ENCODE assay signal across 18 cellular contexts in the genomic region with DNA sequence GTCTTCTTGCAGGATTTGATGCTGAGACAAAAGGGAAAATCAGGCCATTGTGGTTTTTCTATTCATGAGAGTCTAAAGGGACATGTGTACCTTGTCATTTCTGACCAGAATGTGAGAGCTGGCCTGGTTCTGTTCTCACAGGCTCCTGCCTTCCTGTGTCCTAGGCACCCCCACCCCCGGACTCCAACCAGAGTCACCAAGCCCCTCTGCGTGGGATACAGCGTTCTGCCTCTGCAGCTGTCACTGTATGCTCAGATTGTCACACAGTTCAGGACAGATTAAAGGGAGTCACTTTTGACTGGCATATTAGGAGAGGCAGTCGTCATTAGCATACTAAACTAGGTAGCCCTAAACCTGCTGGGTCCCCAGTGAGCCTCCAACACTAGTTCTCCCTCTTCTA.
"Had no signal": no experiment of that assay in that cellular context is flagged by ENCODE, and none has a peak within 500 bp of the region (broad histone marks: within the 10 kb centered on the region; RNA-seq: fewer than 3 reads in every experiment).

No MANE protein-coding gene starts in this region.

- H3K9me3 ChIP-seq: mucosa of descending colon, ovary, thyroid gland had no signal

- FAIRE-seq: small intestine had no signal

- H3K36me3 Mint-ChIP-seq: activated CD8-positive, alpha-beta memory T cell treated with anti-CD3 and anti-CD28 coated beads, Interleukin-2, amount 10 ng/mL, durations not matched to agents 7 days and 5 days; activated naive CD4-positive, alpha-beta T cell treated with anti-CD3 and anti-CD28 coated beads, Interleukin-2, amount 50 U/mL, for 24 hours had no signal

- H3K27ac Mint-ChIP-seq: activated CD8-positive, alpha-beta memory T cell treated with anti-CD3 and anti-CD28 coated beads, Interleukin-2, amount 10 ng/mL, durations not matched to agents 7 days and 5 days; activated naive CD4-positive, alpha-beta T cell treated with anti-CD3 and anti-CD28 coated beads, Interleukin-2, amount 50 U/mL, for 24 hours; activated T-cell treated with anti-CD3 and anti-CD28 coated beads, Interleukin-2, amount 50 U/mL, for 24 hours; T-helper 17 cell had no signal

- H3K4me1 Mint-ChIP-seq: activated CD8-positive, alpha-beta memory T cell treated with anti-CD3 and anti-CD28 coated beads, Interleukin-2, amount 10 ng/mL, durations not matched to agents 7 days and 5 days; activated naive CD4-positive, alpha-beta T cell treated with anti-CD3 and anti-CD28 coated beads, Interleukin-2, amount 50 U/mL, for 24 hours; T-helper 17 cell had no signal

- H3K9me3 Mint-ChIP-seq: activated naive CD4-positive, alpha-beta T cell treated with anti-CD3 and anti-CD28 coated beads, Interleukin-2, amount 50 U/mL, for 24 hours; activated T-cell treated with anti-CD3 and anti-CD28 coated beads, Interleukin-2, amount 50 U/mL, for 24 hours; nephron had no signal

- H3K27me3 Mint-ChIP-seq: activated CD8-positive, alpha-beta memory T cell treated with anti-CD3 and anti-CD28 coated beads, Interleukin-2, amount 10 ng/mL, durations not matched to agents 7 days and 5 days; activated T-cell treated with anti-CD3 and anti-CD28 coated beads, Interleukin-2, amount 50 U/mL, for 24 hours had no signal

- H3K4me1 ChIP-seq: thyroid gland had no signal

- ATAC-seq: activated CD8-positive, alpha-beta memory T cell treated with anti-CD3 and anti-CD28 coated beads, Interleukin-2, amount 10 ng/mL, durations not matched to agents 7 days and 5 days; left colon; mucosa of descending colon; T-helper 17 cell had no signal

- H3K27me3 ChIP-seq: brain microvascular endothelial cell, ovary, thyroid gland had no signal

- DNase-seq: activated CD4-positive, alpha-beta T cell treated with anti-CD3 and anti-CD28 coated beads, Interleukin-2, amount 50 U/mL, for 4 hours; activated CD4-positive, CD25-positive, alpha-beta regulatory T cell treated with anti-CD3 and anti-CD28 coated beads, Interleukin-2, amount 50 U/mL, for 72 hours; activated CD8-positive, alpha-beta memory T cell treated with anti-CD3 and anti-CD28 coated beads, Interleukin-2, amount 10 ng/mL, durations not matched to agents 7 days and 5 days; activated effector memory CD4-positive, alpha-beta T cell treated with Interleukin-2 at 50 U/mL for 16 hours; activated T-cell treated with anti-CD3 and anti-CD28 coated beads, Interleukin-2, amount 50 U/mL, for 24 hours; amniotic stem cell; brain microvascular endothelial cell; cerebellar nuclear complex; dermis blood vessel endothelial cell; left colon; mammary epithelial cell; mucosa of descending colon; ovary; small intestine; T-helper 17 cell; thyroid gland had no signal

- H3K4me3 ChIP-seq: mucosa of descending colon, ovary, thyroid gland had no signal

- H3K36me3 ChIP-seq: brain microvascular endothelial cell, ovary, thyroid gland had no signal

- H3K4me3 Mint-ChIP-seq: activated CD8-positive, alpha-beta memory T cell treated with anti-CD3 and anti-CD28 coated beads, Interleukin-2, amount 10 ng/mL, durations not matched to agents 7 days and 5 days; activated naive CD4-positive, alpha-beta T cell treated with anti-CD3 and anti-CD28 coated beads, Interleukin-2, amount 50 U/mL, for 24 hours; activated T-cell treated with anti-CD3 and anti-CD28 coated beads, Interleukin-2, amount 50 U/mL, for 24 hours; T-helper 17 cell had no signal

- H3K27ac ChIP-seq: brain microvascular endothelial cell, ovary, thyroid gland had no signal
